ENCODE assay signal across 10 cellular contexts in genomic region chr16:55655709-55656694, GRCh38. TPM values are rescaled to one million over a fixed set of nuclear protein-coding genes. Genes with fewer than 3 reads are reported as not detected.
DNase-seq lines count a peak whose midpoint lies in the region; TF ChIP-seq lines count a peak whose summit lies in the region.
"Had no signal": no experiment of that assay in that cellular context is flagged by ENCODE, and none has a peak within 500 bp of the region (broad histone marks: within the 10 kb centered on the region; RNA-seq: fewer than 3 reads in every experiment).

SLC6A2 (plus strand) TSS chr16:55655988; CDS start chr16:55656695, 707 bp downstream.

- peak; percentile 39 for DNase-seq in AG08395 (ENCODE audit: low spot score)
- DNase-seq in NT2/D1 (ENCODE audit: low read depth, low spot score), result no peak
- DNase-seq in fibroblast of lung (ENCODE audit: low read depth in 2 of 2), result no peak
- peak; percentile 78 for DNase-seq in mesendoderm
- DNase-seq in Ammon's horn (ENCODE audit: low spot score), result no peak
- no peak for DNase-seq in cerebellum (ENCODE audit: low spot score)
- no peak for DNase-seq in activated gamma-delta T cell treated with Interleukin-2 at 50 U/mL for 16 hours
- DNase-seq in tibial artery, result no peak
- DNase-seq: activated CD4-positive, alpha-beta T cell treated with anti-CD3 and anti-CD28 coated beads, Interleukin-2, amount 10 ng/mL, durations not matched to agents 7 days and 5 days; PC-9 had no signal

- H3K9me3 ChIP-seq in NT2/D1 (ENCODE audit: insufficient read depth, low read length) (no peaks in the 10 kb centered on the region; the same call in 1 of the 2 replicates), fibroblast of lung (ENCODE audit: control insufficient read depth, insufficient read depth, low read depth, low read length) (no peaks in the 10 kb centered on the region), tibial artery (no peaks in the 10 kb centered on the region)

- H3K79me2 ChIP-seq in fibroblast of lung (ENCODE audit: control insufficient read depth, insufficient read depth, low read length), result no peaks in the 10 kb centered on the region
- H3K79me2 ChIP-seq in mesendoderm (ENCODE audit: control insufficient read depth, insufficient read depth, low read length), result no peaks in the 10 kb centered on the region

- WGBS in mesendoderm (ENCODE audit: extremely low coverage, insufficient coverage, low lambda C conversion rate), result no CpG with 5 or more reads among the region's 90 CpGs

- no peak within 1 kb of the TSS for H3K4me2 ChIP-seq in fibroblast of lung (ENCODE audit: extremely low read depth, insufficient read depth, low read length)
- peak within 1 kb of the TSS; percentile 86 for H3K4me2 ChIP-seq in mesendoderm (ENCODE audit: low read length)
- H3K4me2 ChIP-seq: PC-9 had no signal

- H3K18ac ChIP-seq in mesendoderm (ENCODE audit: low read length), result no peak within 1 kb of the TSS

- H4K5ac ChIP-seq in mesendoderm (ENCODE audit: low read length), result no peak within 1 kb of the TSS

- H3K79me1 ChIP-seq in mesendoderm (ENCODE audit: low read length), result no peaks in the 10 kb centered on the region

- H2AFZ ChIP-seq in fibroblast of lung (ENCODE audit: low read length), result no peak within 1 kb of the TSS
- H2AFZ ChIP-seq: PC-9 had no signal

- no peak within 1 kb of the TSS for H3K4ac ChIP-seq in mesendoderm (ENCODE audit: low read depth, low read length)

- H3K56ac ChIP-seq in mesendoderm (ENCODE audit: low read length), result peak within 1 kb of the TSS; percentile 64

- H4K8ac ChIP-seq in mesendoderm (ENCODE audit: low read depth, low read length), result no peak within 1 kb of the TSS

- peak within 1 kb of the TSS; percentile 52 for H3K9ac ChIP-seq in NT2/D1 (ENCODE audit: insufficient read length, low read depth)
- H3K9ac ChIP-seq in fibroblast of lung (ENCODE audit: insufficient read depth, low read length), result peak within 1 kb of the TSS; percentile 2
- H3K9ac ChIP-seq in mesendoderm (ENCODE audit: low read length), result peak within 1 kb of the TSS; percentile 54

- TF ChIP-seq CTCF in fibroblast of lung (conservative IDR thresholded peaks at IDR 0.05 in 1 of 2, IDR thresholded peaks at IDR 0.05 in 1 of 2; ENCODE audit: low read depth in 1 of 2, low read length in 2 of 2) (no peak), tibial artery (IDR thresholded peaks at IDR 0.05) (no peak)

- intact Hi-C loops in tibial artery (cut with DNase I; ENCODE audit: low total_unique reads), result no loop called here

- H3K36me3 ChIP-seq in NT2/D1 (ENCODE audit: insufficient read depth, insufficient read length, low read length), result no peaks in the 10 kb centered on the region
- no peaks in the 10 kb centered on the region for H3K36me3 ChIP-seq in fibroblast of lung (ENCODE audit: control insufficient read depth, insufficient read depth, low read length)
- no peaks in the 10 kb centered on the region for H3K36me3 ChIP-seq in mesendoderm (ENCODE audit: control insufficient read depth, insufficient read depth, low read length)
- H3K36me3 ChIP-seq in tibial artery, result no peaks in the 10 kb centered on the region

- H2BK15ac ChIP-seq in mesendoderm (replicated peaks; ENCODE audit: low read depth), result no peak within 1 kb of the TSS

- peak within 1 kb of the TSS; percentile 70 for H3K23ac ChIP-seq in mesendoderm (ENCODE audit: low read length)

- no peak within 1 kb of the TSS for H3K27ac ChIP-seq in fibroblast of lung (ENCODE audit: insufficient read depth, low read length)
- H3K27ac ChIP-seq in mesendoderm (ENCODE audit: low read depth, low read length), result no peak within 1 kb of the TSS
- H3K27ac ChIP-seq in tibial artery, result no peak within 1 kb of the TSS
- H3K27ac ChIP-seq: PC-9 had no signal

- H4K20me1 ChIP-seq in fibroblast of lung (ENCODE audit: control insufficient read depth, extremely low read depth, insufficient read depth, low read length), result no peaks in the 10 kb centered on the region

- peaks cover 7% of the 10 kb centered on the region for H3K4me1 ChIP-seq in NT2/D1 (ENCODE audit: insufficient read depth, insufficient read length)
- H3K4me1 ChIP-seq in fibroblast of lung (ENCODE audit: control insufficient read depth, extremely low read depth, insufficient read depth, low read length), result no peaks in the 10 kb centered on the region
- H3K4me1 ChIP-seq in mesendoderm (ENCODE audit: control insufficient read depth, low read depth, low read length), result no peaks in the 10 kb centered on the region
- peaks cover 0 to 16% (median 6%) of the 10 kb centered on the region in 4 donors for H3K4me1 ChIP-seq in tibial artery

- H2BK120ac ChIP-seq in mesendoderm (ENCODE audit: low read depth, low read length), result no peak within 1 kb of the TSS

- peaks cover 84% of the 10 kb centered on the region for H3K27me3 ChIP-seq in NT2/D1 (ENCODE audit: insufficient read depth, insufficient read length)
- H3K27me3 ChIP-seq in fibroblast of lung (ENCODE audit: control insufficient read depth, insufficient read depth, low read length), result peaks cover 31% of the 10 kb centered on the region
- peaks cover 22% of the 10 kb centered on the region for H3K27me3 ChIP-seq in mesendoderm (ENCODE audit: insufficient read depth, low read length, poor library complexity)
- peaks cover 0 to 62% of the 10 kb centered on the region in 2 donors for H3K27me3 ChIP-seq in tibial artery

- H2BK5ac ChIP-seq in mesendoderm (ENCODE audit: low read length), result no peak within 1 kb of the TSS

- H2AK5ac ChIP-seq in mesendoderm (ENCODE audit: low read length), result no peak within 1 kb of the TSS

- H3K4me3 ChIP-seq in NT2/D1 (ENCODE audit: insufficient read length, low read depth), result peak within 1 kb of the TSS; percentile 38
- no peak within 1 kb of the TSS for H3K4me3 ChIP-seq in fibroblast of lung (replicated peaks in 1 of 4; ENCODE audit: control extremely low read depth in 1 of 4, insufficient read depth in 1 of 4, low read depth in 3 of 4, low read length in 4 of 4)
- peak within 1 kb of the TSS; percentile 7 for H3K4me3 ChIP-seq in mesendoderm (ENCODE audit: low read length)
- peak within 1 kb of the TSS in 1 of 2 donors; percentile 28 for H3K4me3 ChIP-seq in tibial artery
- H3K4me3 ChIP-seq: PC-9 had no signal

RNA-seq across cellular contexts. Expression of gene SLC6A2, which starts in this region (rescaled TPM):
- total RNA-seq in fibroblast of lung (not detected in 2 replicates), cerebellum (2.4 TPM)
- not detected in 2 replicates for polyA plus RNA-seq in fibroblast of lung
- polyA plus RNA-seq in fibroblast of lung (2012), result not detected in 2 replicates
- polyA minus RNA-seq in fibroblast of lung (ENCODE audit: low replicate concordance), result not detected in 2 replicates
- polyA plus RNA-seq in mesendoderm (2013, experiment 1 of 2), result 0.35 TPM
- polyA plus RNA-seq in mesendoderm (2013, experiment 2 of 2), result 0.35 TPM
- total RNA-seq: activated CD4-positive, alpha-beta T cell treated with anti-CD3 and anti-CD28 coated beads, Interleukin-2, amount 10 ng/mL, durations not matched to agents 7 days and 5 days had no signal

Comparison
In these comparisons a context has a peak if more than half of its experiments do, and no peak if none do; other contexts are left out.
1. DNase-seq: peak in AG08395 (single experiment) and mesendoderm (single experiment); none in NT2/D1 (single experiment), fibroblast of lung (0 of 2), Ammon's horn (single experiment), cerebellum (single experiment), activated gamma-delta T cell treated with Interleukin-2 at 50 U/mL for 16 hours (single experiment) and tibial artery (0 of 2).
2. H3K4me3 ChIP-seq: peak in NT2/D1 (single experiment) and mesendoderm (single experiment); none in fibroblast of lung (0 of 4).
3. H3K9ac ChIP-seq: peak in every context shown above with its lines; median percentile 54 in mesendoderm; 52 in NT2/D1; 2 in fibroblast of lung.